In genomic region chr3:112498916-112499315, GRCh38 we compare ENCODE assay signal across 14 cellular contexts. TPM values are rescaled to one million over a fixed set of nuclear protein-coding genes. Genes with fewer than 3 reads are reported as not detected.
A peak's percentile ranks its signal among the peaks of the same experiment; 100 is the strongest.
DNase-seq lines count a peak whose midpoint lies in the region; ATAC-seq and TF ChIP-seq lines count a peak whose summit lies in the region.
"Had no signal": no experiment of that assay in that cellular context is flagged by ENCODE, and none has a peak within 500 bp of the region (broad histone marks: within the 10 kb centered on the region; RNA-seq: fewer than 3 reads in every experiment).

No MANE protein-coding gene starts in this region.

- POLR2A ChIA-PET in CD4-positive, alpha-beta T cell (lab: Charles Lee), result interaction anchor here (0.5 to 5.4 kb wide), 11 partner anchors 8 to 427 kb away, joined by 4 to 56 read pairs (median 6); partner anchors contain the start of genes ATG3, CD200 and SLC35A5
- POLR2A ChIA-PET in activated CD8-positive, alpha-beta T cell treated with anti-CD3 and anti-CD28 coated beads, Interleukin-2, amount 10 ng/mL, durations not matched to agents 7 days and 5 days (lab: Charles Lee), result interaction anchor here (0.7 to 2.0 kb wide), 5 partner anchors 9 to 166 kb away, joined by 3 to 7 read pairs (median 6); partner anchors contain the start of genes ATG3, CD200 and SLC35A5

- H3K27ac ChIP-seq in CD4-positive, alpha-beta T cell (ENCODE audit: low read depth, low read length), result peak overlapping the region; percentile 60
- H3K27ac ChIP-seq in dorsolateral prefrontal cortex, result no peak overlapping the region
- H3K27ac ChIP-seq: C4-2B, epithelial cell of prostate, GM23248, thyroid gland had no signal

- no peak for TF ChIP-seq CTCF in CD4-positive, alpha-beta T cell (IDR thresholded peaks at IDR 0.05)
- no peak for TF ChIP-seq CTCF in dorsolateral prefrontal cortex (IDR thresholded peaks at IDR 0.05 in 54 of 56, conservative IDR thresholded peaks at IDR 0.05 in 2 of 56; ENCODE audit: low read depth in 1 of 56, partially characterized antibody in 56 of 56)

- H3K9me3 ChIP-seq in CD4-positive, alpha-beta T cell (ENCODE audit: control insufficient read depth, low read length), result no peaks in the 10 kb centered on the region
- H3K9me3 ChIP-seq: thyroid gland had no signal

- H3K9me3 Mint-ChIP-seq in CD4-positive, alpha-beta T cell, result no peaks in the 10 kb centered on the region
- peaks cover 3% of the 10 kb centered on the region for H3K9me3 Mint-ChIP-seq in activated CD8-positive, alpha-beta T cell treated with anti-CD3 and anti-CD28 coated beads, Interleukin-2, amount 10 ng/mL, durations not matched to agents 7 days and 5 days (ENCODE audit: insufficient read depth)

- H3K4me3 ChIP-seq in dorsolateral prefrontal cortex, result no peak overlapping the region
- H3K4me3 ChIP-seq: GM23248, thyroid gland had no signal

- intact Hi-C loops in CD4-positive, alpha-beta T cell (cut with DNase I, micrococcal nuclease), result loop anchor here in 1 of 2 experiments (2.0 to 5.0 kb wide), 2 partner anchors 20 to 37 kb away; no protein-coding TSS in a partner anchor
- intact Hi-C loops in dorsolateral prefrontal cortex (cut with DNase I), result no loop called here

- peak overlapping the region; percentile 90 for H3K27ac Mint-ChIP-seq in CD4-positive, alpha-beta T cell
- H3K27ac Mint-ChIP-seq in activated CD8-positive, alpha-beta T cell treated with anti-CD3 and anti-CD28 coated beads, Interleukin-2, amount 10 ng/mL, durations not matched to agents 7 days and 5 days, result peak overlapping the region; percentile 95

- CTCF ChIA-PET in CD4-positive, alpha-beta T cell (lab: Charles Lee), result interaction anchor here (0.6 to 1.8 kb wide), 3 partner anchors 9 to 426 kb away, joined by 3 to 5 read pairs (median 4); no protein-coding TSS in a partner anchor
- CTCF ChIA-PET in activated CD8-positive, alpha-beta T cell treated with anti-CD3 and anti-CD28 coated beads, Interleukin-2, amount 10 ng/mL, durations not matched to agents 7 days and 5 days (lab: Charles Lee), result interaction anchor here (0.6 to 3.5 kb wide), 16 partner anchors 9 to 388 kb away, joined by 3 to 15 read pairs (median 4); partner anchors contain the start of gene CD200

- no peaks in the 10 kb centered on the region for H3K27me3 ChIP-seq in CD4-positive, alpha-beta T cell (ENCODE audit: control insufficient read depth, insufficient read depth, low read length)
- no peaks in the 10 kb centered on the region for H3K27me3 ChIP-seq in dorsolateral prefrontal cortex
- H3K27me3 ChIP-seq: thyroid gland had no signal

- H3K36me3 Mint-ChIP-seq in CD4-positive, alpha-beta T cell (ENCODE audit: low read depth), result peaks cover 38% of the 10 kb centered on the region
- peaks cover 33% of the 10 kb centered on the region for H3K36me3 Mint-ChIP-seq in activated CD8-positive, alpha-beta T cell treated with anti-CD3 and anti-CD28 coated beads, Interleukin-2, amount 10 ng/mL, durations not matched to agents 7 days and 5 days (ENCODE audit: low read depth)

- peaks cover 71% of the 10 kb centered on the region for H3K4me1 Mint-ChIP-seq in CD4-positive, alpha-beta T cell (ENCODE audit: low read depth)
- H3K4me1 Mint-ChIP-seq in activated CD8-positive, alpha-beta T cell treated with anti-CD3 and anti-CD28 coated beads, Interleukin-2, amount 10 ng/mL, durations not matched to agents 7 days and 5 days (ENCODE audit: low read depth), result peaks cover 46% of the 10 kb centered on the region

- H3K4me3 Mint-ChIP-seq in CD4-positive, alpha-beta T cell, result peak overlapping the region; percentile 90
- H3K4me3 Mint-ChIP-seq in activated CD8-positive, alpha-beta T cell treated with anti-CD3 and anti-CD28 coated beads, Interleukin-2, amount 10 ng/mL, durations not matched to agents 7 days and 5 days, result peak overlapping the region; percentile 97

- H3K27me3 Mint-ChIP-seq in CD4-positive, alpha-beta T cell, result no peaks in the 10 kb centered on the region
- no peaks in the 10 kb centered on the region for H3K27me3 Mint-ChIP-seq in activated CD8-positive, alpha-beta T cell treated with anti-CD3 and anti-CD28 coated beads, Interleukin-2, amount 10 ng/mL, durations not matched to agents 7 days and 5 days (ENCODE audit: low read depth)

- no peak for DNase-seq in CD4-positive, alpha-beta T cell
- no peak for DNase-seq in activated CD8-positive, alpha-beta T cell treated with anti-CD3 and anti-CD28 coated beads, Interleukin-2, amount 10 ng/mL, durations not matched to agents 7 days and 5 days
- no peak for DNase-seq in stimulated activated naive CD4-positive, alpha-beta T cell treated with Interleukin-2 at 50 U/mL for 16 hours (lab: John Stamatoyannopoulos, UW)
- DNase-seq in HPDE6-E6E7 (ENCODE audit: extremely low spot score), result no peak
- no peak for DNase-seq in dorsolateral prefrontal cortex
- DNase-seq in D341Med (ENCODE audit: low spot score), result no peak
- DNase-seq: GM23248, NCI-H1436 treated with DMSO at 0.1 percent for 48 hours, SW 1271, thyroid gland had no signal

- peak; percentile 38 for ATAC-seq in CD4-positive, alpha-beta T cell (ENCODE audit: poor library complexity)
- ATAC-seq in GM19324 (IDR thresholded peaks at IDR 0.05; ENCODE audit: low FRiP score, unreplicated experiment), result peak; percentile 50
- ATAC-seq in HG03025 (IDR thresholded peaks at IDR 0.05; ENCODE audit: low FRiP score, unreplicated experiment), result peak; percentile 34
- ATAC-seq in activated CD8-positive, alpha-beta T cell treated with anti-CD3 and anti-CD28 coated beads, Interleukin-2, amount 10 ng/mL, durations not matched to agents 7 days and 5 days, result peak; percentile 38

RNA-seq across cellular contexts. Expression of gene BTLA, which starts 0.4 kb away (rescaled TPM):
- 1 to 10 TPM; 8.5 to 9.6 TPM for total RNA-seq in CD4-positive, alpha-beta T cell
- total RNA-seq in activated CD8-positive, alpha-beta T cell treated with anti-CD3 and anti-CD28 coated beads, Interleukin-2, amount 10 ng/mL, durations not matched to agents 7 days and 5 days, result 10 to 100 TPM; 22.3 to 26.0 TPM
- 1 to 10 TPM in 9 of 120 experiments, under 1 TPM in 57, not detected in 54; 0.14 to 1.4 (median 0.41) TPM for total RNA-seq in dorsolateral prefrontal cortex
- total RNA-seq: GM23248 had no signal
